11 cellular contexts compared by ENCODE assay signal in the genomic region with DNA sequence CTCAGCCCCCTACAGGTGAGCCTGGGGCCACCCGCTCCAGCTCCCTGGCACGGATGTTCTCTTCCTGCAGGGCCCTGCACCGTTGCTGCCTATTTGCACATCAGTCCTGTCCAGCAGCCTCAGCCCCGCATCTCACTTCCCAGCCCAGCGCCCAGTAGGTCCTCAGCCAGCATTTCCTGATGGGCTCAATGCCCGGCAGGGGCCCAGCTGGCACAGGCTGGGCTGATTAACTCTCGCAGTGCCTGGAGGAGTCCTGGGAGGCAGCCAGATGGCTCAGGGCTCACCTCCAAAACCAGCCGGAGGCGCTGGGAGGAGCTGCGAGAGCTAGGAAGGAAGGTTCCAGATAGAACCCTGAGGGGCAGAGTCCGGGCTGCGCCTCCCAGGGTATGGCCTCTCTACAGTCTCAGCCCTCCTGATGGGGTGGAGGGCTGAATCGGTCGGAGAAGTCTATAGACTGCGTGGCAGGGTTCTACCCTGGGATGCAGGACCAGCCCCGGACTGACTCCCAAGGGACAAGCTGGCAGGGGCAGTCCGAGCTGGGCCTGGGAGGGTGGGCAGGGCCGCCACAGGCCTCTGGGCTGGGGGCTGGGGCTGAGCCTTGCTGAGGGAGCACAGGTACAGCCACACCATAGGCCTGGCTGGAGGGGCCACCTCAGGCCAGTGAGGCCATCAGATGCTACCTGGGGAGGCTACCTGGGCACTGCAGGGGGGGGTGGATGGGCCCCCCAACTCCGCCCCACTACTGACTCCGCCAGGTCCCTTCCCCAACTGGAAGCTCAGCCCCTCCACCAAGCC. TPM values are rescaled to one million over a fixed set of nuclear protein-coding genes. Genes with fewer than 3 reads are reported as not detected.
DNase-seq lines count a peak whose midpoint lies in the region; ATAC-seq and TF ChIP-seq lines count a peak whose summit lies in the region.
"Had no signal": no experiment of that assay in that cellular context is flagged by ENCODE, and none has a peak within 500 bp of the region (broad histone marks: within the 10 kb centered on the region; RNA-seq: fewer than 3 reads in every experiment).

No MANE protein-coding gene starts in this region.

- CTCF ChIA-PET in RWPE1 (lab: Yijun Ruan, JAX): interaction anchor here (0.6 to 1.3 kb wide), 4 partner anchors 9 to 58 kb away, joined by 3 to 4 read pairs (median 3); no protein-coding TSS in a partner anchor

- ATAC-seq in HG03432 (IDR thresholded peaks at IDR 0.05; ENCODE audit: unreplicated experiment): no peak
- ATAC-seq: gastrocnemius medialis had no signal

- 50% methylated on average over 10 of the region's 20 CpGs for WGBS in suprapubic skin

- peak overlapping the region; percentile 22 for H3K27ac Mint-ChIP-seq in glutamatergic neuron (ENCODE audit: unreplicated experiment)
- H3K27ac Mint-ChIP-seq: mesothelial cell of epicardium had no signal

- peaks cover 47% of the 10 kb centered on the region for H3K4me1 ChIP-seq in suprapubic skin

- peak overlapping the region; percentile 99 for H3K27ac ChIP-seq in RWPE1
- peak overlapping the region; percentile 67 for H3K27ac ChIP-seq in suprapubic skin
- H3K27ac ChIP-seq: brain microvascular endothelial cell had no signal

- TF ChIP-seq CTCF in RWPE1 (conservative IDR thresholded peaks at IDR 0.05; ENCODE audit: low read depth) (no peak), glutamatergic neuron (IDR thresholded peaks at IDR 0.05; ENCODE audit: partially characterized antibody, unreplicated experiment) (no peak), suprapubic skin (IDR thresholded peaks at IDR 0.05) (no peak)

- DNase-seq in NCI-H82 (lab: John Stamatoyannopoulos, UW) (peak; percentile 83), NCI-H82 treated with DMSO at 0.1 percent for 48 hours (lab: John Stamatoyannopoulos, UW; ENCODE audit: unreplicated experiment) (no peak), RWPE1 (ENCODE audit: low spot score) (no peak), glutamatergic neuron (no peak), suprapubic skin (ENCODE audit: low spot score in 2 of 2) (peak in 1 of 2 donors; percentile 60)
- DNase-seq in activated CD4-positive, alpha-beta T cell treated with anti-CD3 and anti-CD28 coated beads for 1 hour: no peak
- no peak for DNase-seq in activated naive CD4-positive, alpha-beta T cell treated with anti-CD3 and anti-CD28 coated beads, Interleukin-2, amount 50 U/mL, for 16 hours
- DNase-seq: brain microvascular endothelial cell had no signal

- H3K36me3 ChIP-seq in suprapubic skin: no peaks in the 10 kb centered on the region
- H3K36me3 ChIP-seq: brain microvascular endothelial cell, gastrocnemius medialis had no signal

- H3K4me1 Mint-ChIP-seq in glutamatergic neuron (ENCODE audit: low read depth, unreplicated experiment): peaks cover 8% of the 10 kb centered on the region

- no peak overlapping the region for H3K4me3 Mint-ChIP-seq in glutamatergic neuron (ENCODE audit: unreplicated experiment)
- H3K4me3 Mint-ChIP-seq: mesothelial cell of epicardium had no signal

- no peaks in the 10 kb centered on the region for H3K9me3 ChIP-seq in suprapubic skin
- H3K9me3 ChIP-seq: gastrocnemius medialis had no signal

- POLR2A ChIA-PET in RWPE1 (lab: Yijun Ruan, JAX; ENCODE audit: low non-redundant PET): no interaction called here

- no peak overlapping the region for H3K4me3 ChIP-seq in suprapubic skin
- H3K4me3 ChIP-seq: gastrocnemius medialis had no signal

- peaks cover 6% of the 10 kb centered on the region for H3K9me3 Mint-ChIP-seq in glutamatergic neuron (ENCODE audit: unreplicated experiment)
- H3K9me3 Mint-ChIP-seq: mesothelial cell of epicardium had no signal

- no peaks in the 10 kb centered on the region for H3K27me3 ChIP-seq in suprapubic skin
- H3K27me3 ChIP-seq: brain microvascular endothelial cell, gastrocnemius medialis had no signal

- H3K36me3 Mint-ChIP-seq in glutamatergic neuron (ENCODE audit: unreplicated experiment): no peaks in the 10 kb centered on the region
- H3K36me3 Mint-ChIP-seq: mesothelial cell of epicardium had no signal

- TF ChIP-seq EP300 in suprapubic skin (IDR thresholded peaks at IDR 0.05): no peak

- H3K27me3 Mint-ChIP-seq in glutamatergic neuron (ENCODE audit: unreplicated experiment): peaks cover 2% of the 10 kb centered on the region

- TF ChIP-seq POLR2A in suprapubic skin (IDR thresholded peaks at IDR 0.05): no peak

RNA-seq across cellular contexts. Expression of a gene that starts 19.2 kb away (rescaled TPM):
- total RNA-seq in glutamatergic neuron (ENCODE audit: unreplicated experiment): 139 TPM
- total RNA-seq in suprapubic skin: 100 to 1,000 TPM; 118 to 202 (median 165) TPM
